In the genomic region with DNA sequence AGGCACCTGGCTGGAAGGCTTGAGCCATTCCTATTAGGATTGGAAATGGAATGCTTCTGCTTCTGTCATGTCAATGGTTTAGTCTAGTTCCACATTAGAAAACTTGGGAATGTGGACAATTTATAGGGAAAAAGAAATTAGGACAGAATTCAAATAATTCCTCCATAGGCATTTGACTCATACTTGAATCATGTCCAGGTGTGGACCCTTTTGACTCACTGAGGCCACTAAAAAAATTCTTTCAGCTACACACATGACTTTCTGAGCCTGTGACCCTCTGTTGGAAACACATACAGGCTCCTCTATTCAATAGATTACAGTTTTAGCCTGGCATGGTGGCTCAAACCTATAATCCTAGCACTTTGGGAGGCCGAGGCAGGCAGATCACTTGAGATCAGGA, we compare ENCODE assay signal across 16 cellular contexts.
DNase-seq lines count a peak whose midpoint lies in the region; ATAC-seq, FAIRE-seq and TF ChIP-seq lines count a peak whose summit lies in the region.
"Had no signal": no experiment of that assay in that cellular context is flagged by ENCODE, and none has a peak within 500 bp of the region (broad histone marks: within the 10 kb centered on the region; RNA-seq: fewer than 3 reads in every experiment).

No MANE protein-coding gene starts in this region.

- H4K20me1 ChIP-seq in mammary epithelial cell (ENCODE audit: insufficient read depth, low read length) (no peaks in the 10 kb centered on the region), keratinocyte (ENCODE audit: control insufficient read depth, extremely low read depth, insufficient read depth, low read length) (no peaks in the 10 kb centered on the region)
- H4K20me1 ChIP-seq: BLaER1 treated with 17β-estradiol and CSF1 and Interleukin-3, amounts not matched to agents 10 nM and 100 nM had no signal

- H3K9ac ChIP-seq in mammary epithelial cell (ENCODE audit: insufficient read depth, low read length) (no peak overlapping the region), endodermal cell (ENCODE audit: extremely low read depth, low read length, poor library complexity, severe bottlenecking) (no peak overlapping the region), keratinocyte (ENCODE audit: control insufficient read depth, extremely low read depth, insufficient read depth, low read length) (no peak overlapping the region)
- H3K9ac ChIP-seq: BLaER1 treated with 17β-estradiol and CSF1 and Interleukin-3, amounts not matched to agents 10 nM and 100 nM had no signal

- no peak overlapping the region for H3K4me3 ChIP-seq in mammary epithelial cell (replicated peaks in 1 of 3; ENCODE audit: insufficient read depth in 1 of 3, low read depth in 2 of 3, low read length in 3 of 3)
- H3K4me3 ChIP-seq in endodermal cell (ENCODE audit: low read length), result peak overlapping the region; percentile 48
- no peak overlapping the region for H3K4me3 ChIP-seq in keratinocyte (ENCODE audit: control insufficient read depth in 2 of 3, extremely low read depth in 1 of 3, insufficient read depth in 2 of 3, low read depth in 1 of 3, low read length in 3 of 3)
- H3K4me3 ChIP-seq: BLaER1 treated with 17β-estradiol and CSF1 and Interleukin-3, amounts not matched to agents 10 nM and 100 nM had no signal

- H3K9me3 ChIP-seq in mammary epithelial cell (replicated peaks; ENCODE audit: insufficient read depth, low read length), result no peaks in the 10 kb centered on the region
- H3K9me3 ChIP-seq in endodermal cell (ENCODE audit: control insufficient read depth, low read length), result peaks cover 21% of the 10 kb centered on the region
- peaks cover 3% of the 10 kb centered on the region for H3K9me3 ChIP-seq in keratinocyte (ENCODE audit: control insufficient read depth, low read depth, low read length)

- H3K27me3 ChIP-seq in mammary epithelial cell (ENCODE audit: insufficient read depth, low read length), result no peaks in the 10 kb centered on the region
- H3K27me3 ChIP-seq in endodermal cell (ENCODE audit: control insufficient read depth, insufficient read depth, low read length, poor library complexity, severe bottlenecking), result no peaks in the 10 kb centered on the region
- H3K27me3 ChIP-seq in keratinocyte (ENCODE audit: control insufficient read depth, extremely low read depth, insufficient read depth, low read length), result no peaks in the 10 kb centered on the region
- H3K27me3 ChIP-seq: BLaER1 treated with 17β-estradiol and CSF1 and Interleukin-3, amounts not matched to agents 10 nM and 100 nM had no signal

- POLR2A ChIA-PET in MCF 10A (lab: Yijun Ruan, JAX), result interaction anchor here (0.7 to 1.8 kb wide), 3 partner anchors 11 to 560 kb away, joined by 3 to 4 read pairs (median 3); no protein-coding TSS in a partner anchor

- peaks cover 6% of the 10 kb centered on the region for H3K4me1 Mint-ChIP-seq in MCF 10A (ENCODE audit: insufficient read depth, unreplicated experiment)
- peaks cover 78% of the 10 kb centered on the region for H3K4me1 Mint-ChIP-seq in endodermal cell
- H3K4me1 Mint-ChIP-seq: CD4-positive, CD25-positive, alpha-beta regulatory T cell had no signal

- H3K4me2 ChIP-seq in mammary epithelial cell (ENCODE audit: insufficient read depth, low read depth, low read length) (no peak overlapping the region), keratinocyte (ENCODE audit: control insufficient read depth, extremely low read depth, insufficient read depth, low read depth, low read length) (no peak overlapping the region)
- H3K4me2 ChIP-seq: BLaER1 treated with 17β-estradiol and CSF1 and Interleukin-3, amounts not matched to agents 10 nM and 100 nM had no signal

- intact Hi-C loops in mammary epithelial cell (cut with micrococcal nuclease), result no loop called here
- intact Hi-C loops in MCF 10A (cut with micrococcal nuclease), result no loop called here

- BruUV-seq in mammary epithelial cell (replicated peaks; lab: Mats Ljungman, UMichigan), result no TSS peak
- no TSS peak for BruUV-seq in MCF 10A (replicated peaks; lab: Mats Ljungman, UMichigan)

- dilution Hi-C loops in mammary epithelial cell (cut with HindIII; ENCODE audit: low sequenced_read_pairs), result no loop called here
- dilution Hi-C loops in keratinocyte (cut with MboI; ENCODE audit: extremely low pct_ligation_motif_present, low sequenced_read_pairs), result no loop called here

- WGBS in mammary epithelial cell (ENCODE audit: low coverage, missing lambda C conversion rate), result no CpG with 5 or more reads among the region's 1 CpG
- 83 to 100% methylated on average over 1 of the region's 1 CpG for WGBS in endodermal cell (ENCODE audit: insufficient coverage in 1 of 2, insufficient read length in 1 of 2), 2 experiments

- no peak for TF ChIP-seq CTCF in mammary epithelial cell (conservative IDR thresholded peaks at IDR 0.05 in 1 of 2, IDR thresholded peaks at IDR 0.05 in 1 of 2; ENCODE audit: extremely low read depth in 1 of 2, insufficient read depth in 1 of 2, low read depth in 1 of 2, low read length in 2 of 2)
- no peak for TF ChIP-seq CTCF in MCF 10A (IDR thresholded peaks at IDR 0.05; ENCODE audit: unreplicated experiment)
- no peak for TF ChIP-seq CTCF in endodermal cell (conservative IDR thresholded peaks at IDR 0.05)
- no peak for TF ChIP-seq CTCF in keratinocyte (optimal IDR thresholded peaks at IDR 0.05 in 1 of 3, IDR thresholded peaks at IDR 0.05 in 1 of 3, conservative IDR thresholded peaks at IDR 0.05 in 1 of 3; ENCODE audit: extremely low read depth in 1 of 3, insufficient read depth in 2 of 3, low read length in 3 of 3)

- H3K36me3 ChIP-seq in mammary epithelial cell (ENCODE audit: insufficient read depth, low read length), result no peaks in the 10 kb centered on the region
- no peaks in the 10 kb centered on the region for H3K36me3 ChIP-seq in endodermal cell (ENCODE audit: control insufficient read depth, insufficient read depth, low read length)
- H3K36me3 ChIP-seq in keratinocyte (ENCODE audit: control insufficient read depth in 2 of 2, extremely low read depth in 1 of 2, insufficient read depth in 2 of 2, low read length in 2 of 2), result no peaks in the 10 kb centered on the region

- CTCF ChIA-PET in mammary epithelial cell (lab: Charles Lee; ENCODE audit: low non-redundant PET) (no interaction called here), MCF 10A (lab: Yijun Ruan, JAX) (interaction anchor here (0.8 kb wide), 2 partner anchors 14 to 18 kb away, joined by 3 to 5 read pairs; no protein-coding TSS in a partner anchor)

- DNase-seq in mammary epithelial cell (peak; percentile 48), MCF 10A (ENCODE audit: unreplicated experiment) (no peak), endodermal cell (no peak), keratinocyte (ENCODE audit: low read depth, low spot score) (no peak), NCI-H524 treated with DMSO at 0.1 percent for 48 hours (lab: John Stamatoyannopoulos, UW) (no peak), NCI-H1048 (lab: John Stamatoyannopoulos, UW) (no peak), NCI-H526 (lab: John Stamatoyannopoulos, UW) (no peak)
- DNase-seq in activated naive CD4-positive, alpha-beta T cell treated with anti-CD3 and anti-CD28 coated beads, Interleukin-2, amount 50 U/mL, for 72 hours (ENCODE audit: low spot score in 2 of 2), result no peak
- DNase-seq: AML-193; CD4-positive, CD25-positive, alpha-beta regulatory T cell; DMS53; GF-D8 had no signal

- no peak for ATAC-seq in activated naive CD4-positive, alpha-beta T cell treated with anti-CD3 and anti-CD28 coated beads, Interleukin-2, amount 50 U/mL, for 72 hours
- ATAC-seq: HepG2 had no signal

- in situ Hi-C loops in mammary epithelial cell (cut with MboI; ENCODE audit: low sequenced_read_pairs in 2 of 2), result no loop called here

- H3K27ac ChIP-seq in mammary epithelial cell (ENCODE audit: insufficient read depth, low read depth, low read length) (peak overlapping the region; percentile 6), endodermal cell (ENCODE audit: low read depth, low read length) (no peak overlapping the region), keratinocyte (ENCODE audit: control insufficient read depth, insufficient read depth, low read length) (no peak overlapping the region)
- H3K27ac ChIP-seq: 22Rv1; BLaER1 treated with 17β-estradiol and CSF1 and Interleukin-3, amounts not matched to agents 10 nM and 100 nM had no signal

- FAIRE-seq in keratinocyte (lab: Jason Lieb, UNC), result peak; percentile 23
- FAIRE-seq: HepG2, HTR-8/SVneo had no signal

- H3K9me3 Mint-ChIP-seq in MCF 10A (ENCODE audit: unreplicated experiment) (peaks cover 19% of the 10 kb centered on the region), endodermal cell (no peaks in the 10 kb centered on the region)
- peaks cover 10 to 12% of the 10 kb centered on the region in 2 donors for H3K9me3 Mint-ChIP-seq in activated naive CD4-positive, alpha-beta T cell treated with anti-CD3 and anti-CD28 coated beads, Interleukin-2, amount 50 U/mL, for 72 hours

- H3K27me3 Mint-ChIP-seq in MCF 10A (ENCODE audit: insufficient read depth, unreplicated experiment), result no peaks in the 10 kb centered on the region
- peaks cover 2% of the 10 kb centered on the region for H3K27me3 Mint-ChIP-seq in endodermal cell (ENCODE audit: insufficient read depth)

- H3K79me2 ChIP-seq in mammary epithelial cell (ENCODE audit: insufficient read depth, low read length) (no peaks in the 10 kb centered on the region), keratinocyte (ENCODE audit: control insufficient read depth, insufficient read depth, low read length) (no peaks in the 10 kb centered on the region)

- H3K4me1 ChIP-seq in mammary epithelial cell (ENCODE audit: insufficient read depth, low read length) (peaks cover 37% of the 10 kb centered on the region), endodermal cell (ENCODE audit: control insufficient read depth, insufficient read depth, low read length) (peaks cover 22% of the 10 kb centered on the region), keratinocyte (ENCODE audit: control insufficient read depth, extremely low read depth, insufficient read depth, low read length) (peaks cover 31% of the 10 kb centered on the region)

- H3K27ac Mint-ChIP-seq in MCF 10A (ENCODE audit: low read depth, unreplicated experiment), result no peak overlapping the region
- no peak overlapping the region for H3K27ac Mint-ChIP-seq in endodermal cell
- no peak overlapping the region for H3K27ac Mint-ChIP-seq in activated naive CD4-positive, alpha-beta T cell treated with anti-CD3 and anti-CD28 coated beads, Interleukin-2, amount 50 U/mL, for 72 hours
- H3K27ac Mint-ChIP-seq: CD4-positive, CD25-positive, alpha-beta regulatory T cell had no signal

- H3K4me3 Mint-ChIP-seq in MCF 10A (ENCODE audit: unreplicated experiment), result no peak overlapping the region
- no peak overlapping the region for H3K4me3 Mint-ChIP-seq in endodermal cell
- H3K4me3 Mint-ChIP-seq: CD4-positive, CD25-positive, alpha-beta regulatory T cell had no signal

- H3K9me1 ChIP-seq in keratinocyte (ENCODE audit: control insufficient read depth, extremely low read depth, insufficient read depth, low read length), result no peaks in the 10 kb centered on the region

- H3K36me3 Mint-ChIP-seq in MCF 10A (ENCODE audit: insufficient read depth, unreplicated experiment) (no peaks in the 10 kb centered on the region), endodermal cell (ENCODE audit: low read depth) (no peaks in the 10 kb centered on the region)
- H3K36me3 Mint-ChIP-seq in activated naive CD4-positive, alpha-beta T cell treated with anti-CD3 and anti-CD28 coated beads, Interleukin-2, amount 50 U/mL, for 72 hours, result peaks cover 0 to 6% of the 10 kb centered on the region in 2 donors
- H3K36me3 Mint-ChIP-seq: CD4-positive, CD25-positive, alpha-beta regulatory T cell had no signal

- H2AFZ ChIP-seq in mammary epithelial cell (ENCODE audit: low read depth, low read length), result no peak overlapping the region
- no peak overlapping the region for H2AFZ ChIP-seq in keratinocyte (ENCODE audit: control insufficient read depth, low read length)
